Comparison of ENCODE assay signal across 20 cellular contexts in the genomic region with DNA sequence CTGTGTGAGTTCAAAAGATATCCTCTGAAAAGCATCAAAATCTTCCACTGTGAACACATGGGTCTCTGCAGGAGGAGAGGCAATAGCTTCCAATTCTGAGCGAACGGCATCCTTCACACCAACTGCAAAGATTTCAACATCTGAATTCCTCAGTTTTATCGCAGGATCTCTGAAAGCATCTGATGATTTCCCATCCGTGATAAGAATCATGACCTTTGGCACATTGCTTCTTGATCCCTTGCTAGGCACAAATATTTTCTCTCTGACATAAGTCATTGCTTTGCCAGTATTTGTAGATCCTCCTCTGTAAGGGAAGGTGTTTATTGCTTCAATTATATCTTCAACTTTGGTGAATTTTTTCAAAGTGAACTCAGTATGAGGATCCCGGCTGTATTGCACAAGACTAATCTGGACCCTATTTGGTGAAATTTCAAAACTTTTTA. TPM values are rescaled to one million over a fixed set of nuclear protein-coding genes. Genes with fewer than 3 reads are reported as not detected.
A peak's percentile ranks its signal among the peaks of the same experiment; 100 is the strongest.
DNase-seq lines count a peak whose midpoint lies in the region; ATAC-seq and TF ChIP-seq lines count a peak whose summit lies in the region.
"Had no signal": no experiment of that assay in that cellular context is flagged by ENCODE, and none has a peak within 500 bp of the region (broad histone marks: within the 10 kb centered on the region; RNA-seq: fewer than 3 reads in every experiment).

No MANE protein-coding gene starts in this region.

- WGBS in lung, 2 donors, result 76 to 83% methylated on average over 5 of the region's 5 CpGs

- no peaks in the 10 kb centered on the region for H3K4me1 ChIP-seq in lung (ENCODE audit: control insufficient read depth in 2 of 2, insufficient read depth in 2 of 2, low read length in 2 of 2)
- H3K4me1 ChIP-seq: prostate gland had no signal

- POLR2A ChIA-PET in AG04449 (lab: Yijun Ruan, JAX), result interaction anchor here (0.8 kb wide), 2 partner anchors 9 to 22 kb away, joined by 3 read pairs; a partner anchor contains a TSS

- CTCF ChIA-PET in AG04449 (lab: Yijun Ruan, JAX), result interaction anchor here (0.9 to 1.1 kb wide), 3 partner anchors 9 to 28 kb away, joined by 3 read pairs; no protein-coding TSS in a partner anchor

- ATAC-seq in lung (ENCODE audit: insufficient read depth, low FRiP score) (peak; percentile 11), GM21576 (IDR thresholded peaks at IDR 0.05; ENCODE audit: unreplicated experiment) (no peak), GM21619 (IDR thresholded peaks at IDR 0.05; ENCODE audit: unreplicated experiment) (no peak)
- ATAC-seq in stimulated activated naive CD8-positive, alpha-beta T cell treated with anti-CD3 and anti-CD28 coated beads, Interleukin-15, Interleukin-2, amounts not matched to agents 100 U/mL and 50 U/mL, for 24 hours, result no peak
- ATAC-seq: left colon had no signal

- H3K4me3 Mint-ChIP-seq in chondrocyte (ENCODE audit: unreplicated experiment), result no peak overlapping the region
- H3K4me3 Mint-ChIP-seq: activated CD4-positive, alpha-beta T cell treated with anti-CD3 and anti-CD28 coated beads, Interleukin-2, amount 10 ng/mL, durations not matched to agents 24 days and 14 days had no signal

- H3K4me3 ChIP-seq in AG04449 (ENCODE audit: low read depth, low read length) (no peak overlapping the region), lung (no peak overlapping the region)
- H3K4me3 ChIP-seq: prostate gland had no signal

- no peaks in the 10 kb centered on the region for H3K9me3 ChIP-seq in lung (ENCODE audit: control insufficient read depth in 2 of 2, insufficient read depth in 1 of 2, low read length in 1 of 2)
- H3K9me3 ChIP-seq: prostate gland had no signal

- peak overlapping the region; percentile 43 for H3K27ac Mint-ChIP-seq in chondrocyte (ENCODE audit: unreplicated experiment)
- H3K27ac Mint-ChIP-seq: activated CD4-positive, alpha-beta T cell treated with anti-CD3 and anti-CD28 coated beads, Interleukin-2, amount 10 ng/mL, durations not matched to agents 24 days and 14 days had no signal

- peak; percentile 88 for DNase-seq in AG04449 (ENCODE audit: low read depth, low spot score)
- peak; percentile 99 for DNase-seq in GM04503 (ENCODE audit: low read depth)
- no peak for DNase-seq in chondrocyte (ENCODE audit: low spot score)
- DNase-seq in lung (ENCODE audit: low spot score), result no peak
- DNase-seq in stimulated activated naive CD8-positive, alpha-beta T cell treated with anti-CD3 and anti-CD28 coated beads, Interleukin-15, Interleukin-2, amounts not matched to agents 100 U/mL and 50 U/mL, for 24 hours, result no peak
- DNase-seq in kidney glomerular epithelial cell (lab: John Stamatoyannopoulos, UW), result no peak
- DNase-seq: activated CD4-positive, alpha-beta T cell treated with anti-CD3 and anti-CD28 coated beads, Interleukin-2, amount 10 ng/mL, durations not matched to agents 24 days and 14 days; activated gamma-delta T cell treated with Interleukin-2 at 50 U/mL for 16 hours; AML-193; DMS79 treated with DMSO at 0.1 percent for 48 hours; foreskin melanocyte; GOT3; left colon; NCI-H1092 treated with DMSO at 0.1 percent for 48 hours; NCI-H526; stimulated activated CD4-positive, alpha-beta T cell treated with anti-CD3 and anti-CD28 coated beads, Interleukin-12 subunit alpha, Interleukin-12 subunit beta, amount 100 ng/mL, for 4 hours had no signal

- peaks cover 73% of the 10 kb centered on the region for H3K4me1 Mint-ChIP-seq in chondrocyte (ENCODE audit: low read depth)
- H3K4me1 Mint-ChIP-seq: activated CD4-positive, alpha-beta T cell treated with anti-CD3 and anti-CD28 coated beads, Interleukin-2, amount 10 ng/mL, durations not matched to agents 24 days and 14 days had no signal

- no peaks in the 10 kb centered on the region for H3K27me3 ChIP-seq in lung (ENCODE audit: control insufficient read depth, insufficient read depth)

- peaks cover 6% of the 10 kb centered on the region for H3K9me3 Mint-ChIP-seq in chondrocyte (ENCODE audit: low read depth)
- H3K9me3 Mint-ChIP-seq: activated CD4-positive, alpha-beta T cell treated with anti-CD3 and anti-CD28 coated beads, Interleukin-2, amount 10 ng/mL, durations not matched to agents 24 days and 14 days had no signal

- no peak overlapping the region for H3K27ac ChIP-seq in lung (ENCODE audit: low read depth in 1 of 2, low read length in 1 of 2)
- H3K27ac ChIP-seq: prostate gland had no signal

- H3K36me3 Mint-ChIP-seq in chondrocyte (ENCODE audit: low read depth), result peaks cover 79% of the 10 kb centered on the region

- no peaks in the 10 kb centered on the region for H3K27me3 Mint-ChIP-seq in chondrocyte (ENCODE audit: low read depth)
- H3K27me3 Mint-ChIP-seq: activated CD4-positive, alpha-beta T cell treated with anti-CD3 and anti-CD28 coated beads, Interleukin-2, amount 10 ng/mL, durations not matched to agents 24 days and 14 days had no signal

- no peak for TF ChIP-seq CTCF in AG04449 (IDR thresholded peaks at IDR 0.05; ENCODE audit: insufficient read depth, low read length, missing control alignments)
- TF ChIP-seq CTCF in chondrocyte (IDR thresholded peaks at IDR 0.05), result no peak
- no peak for TF ChIP-seq CTCF in lung (IDR thresholded peaks at IDR 0.05; ENCODE audit: control extremely low read depth, extremely low read depth)

- H3K36me3 ChIP-seq in lung (ENCODE audit: control insufficient read depth in 2 of 2, insufficient read depth in 2 of 2, low read length in 2 of 2), result peaks cover 0 to 2% of the 10 kb centered on the region in 2 donors
- H3K36me3 ChIP-seq: prostate gland had no signal

RNA-seq across cellular contexts. Expression of a gene that starts 22.7 kb away (rescaled TPM):
- 1,995 to 2,753 TPM (median 2,073 TPM) in 3 replicates for total RNA-seq in chondrocyte
- 10 to 100 TPM; 45.1 to 75.7 TPM for total RNA-seq in lung
- 10 to 100 TPM; 10.6 to 14.2 TPM for polyA plus RNA-seq in lung
- total RNA-seq: T-helper 1 cell treated with Interleukin-12 subunit alpha and Interleukin-12 subunit beta and Interleukin-4 antibody, amounts not matched to agents 30 ng/mL and 1 ng/mL, for 36 hours had no signal

Comparison
In these comparisons a context has a peak if more than half of its experiments do, and no peak if none do; other contexts are left out.
1. DNase-seq: peak in AG04449 (single experiment) and GM04503 (single experiment); none in chondrocyte (single experiment), lung (single experiment), stimulated activated naive CD8-positive, alpha-beta T cell treated with anti-CD3 and anti-CD28 coated beads, Interleukin-15, Interleukin-2, amounts not matched to agents 100 U/mL and 50 U/mL, for 24 hours (single experiment) and kidney glomerular epithelial cell (single experiment).
2. RNA of a gene that starts 22.7 kb away (total RNA-seq): 1,995 to 2,753 TPM in chondrocyte; 45.1 to 75.7 TPM in lung; every median in the first group is over 10 times any median in the second.